Comparison of ENCODE assay signal across 8 cellular contexts in genomic region chr9:504921-505821, GRCh38. TPM values are rescaled to one million over a fixed set of nuclear protein-coding genes. Genes with fewer than 3 reads are reported as not detected.
DNase-seq lines count a peak whose midpoint lies in the region; ATAC-seq and TF ChIP-seq lines count a peak whose summit lies in the region.

No MANE protein-coding gene starts in this region.

- TF ChIP-seq CTCF in body of pancreas (IDR thresholded peaks at IDR 0.05): no peak

- DNase-seq in Karpas-422 (peak; percentile 71), body of pancreas (peak; percentile 24 to 48 (median 34)), skeletal muscle cell (ENCODE audit: low read depth) (no peak), SW 1271 (lab: John Stamatoyannopoulos, UW) (no peak), GDM1 (lab: John Stamatoyannopoulos, UW) (no peak)

- peak overlapping the region; percentile 72 for H3K4me2 ChIP-seq in Karpas-422 (ENCODE audit: low read depth, low read length, poor library complexity, severe bottlenecking)

- no peaks in the 10 kb centered on the region for H4K20me1 ChIP-seq in Karpas-422 (ENCODE audit: insufficient read depth, low read depth, low read length)

- no peaks in the 10 kb centered on the region for H3K9me2 ChIP-seq in Karpas-422 (replicated peaks; ENCODE audit: insufficient read depth, low read length)

- H3K36me3 ChIP-seq in ES-I3 (ENCODE audit: insufficient read depth, low read length) (no peaks in the 10 kb centered on the region), Karpas-422 (ENCODE audit: insufficient read depth, low read length) (peaks cover 10% of the 10 kb centered on the region; the same call in 1 of the 2 replicates), body of pancreas (replicated peaks in 1 of 2; ENCODE audit: insufficient read depth in 1 of 2, low read depth in 2 of 2) (no peaks in the 10 kb centered on the region), iPS-18a (ENCODE audit: control insufficient read depth, low read depth, low read length) (no peaks in the 10 kb centered on the region)

- H3K4me1 ChIP-seq in ES-I3 (ENCODE audit: insufficient read depth, low read length): no peaks in the 10 kb centered on the region
- H3K4me1 ChIP-seq in Karpas-422 (ENCODE audit: low read length): peaks cover 26% of the 10 kb centered on the region
- H3K4me1 ChIP-seq in body of pancreas: peaks cover 27% of the 10 kb centered on the region
- peaks cover 8% of the 10 kb centered on the region for H3K4me1 ChIP-seq in iPS-18a (ENCODE audit: control insufficient read depth, low read depth, low read length)

- ATAC-seq in GM21576 (IDR thresholded peaks at IDR 0.05; ENCODE audit: unreplicated experiment) (peak; percentile 22), body of pancreas (peak; percentile 51)

- intact Hi-C loops in body of pancreas (cut with DNase I): no loop called here

- peak overlapping the region; percentile 77 for H3K4me3 ChIP-seq in Karpas-422 (ENCODE audit: low read length)
- H3K4me3 ChIP-seq in body of pancreas: peak overlapping the region; percentile 42 to 53
- H3K4me3 ChIP-seq in iPS-18a (ENCODE audit: low read length): peak overlapping the region; percentile 76
- peak overlapping the region; percentile 53 for H3K4me3 ChIP-seq in skeletal muscle cell (ENCODE audit: low read depth, low read length)

- H3K9ac ChIP-seq in ES-I3 (ENCODE audit: low read depth, low read length) (peak overlapping the region; percentile 98), Karpas-422 (ENCODE audit: low read length) (peak overlapping the region; percentile 82), iPS-18a (ENCODE audit: low read length) (peak overlapping the region; percentile 22)

- no peak for TF ChIP-seq POLR2A in body of pancreas (IDR thresholded peaks at IDR 0.05)

- H2AFZ ChIP-seq in Karpas-422 (ENCODE audit: low read length): no peak overlapping the region

- H3K9me3 ChIP-seq in ES-I3 (ENCODE audit: control insufficient read depth, insufficient read depth, low read length) (no peaks in the 10 kb centered on the region), Karpas-422 (ENCODE audit: low read length) (no peaks in the 10 kb centered on the region), body of pancreas (no peaks in the 10 kb centered on the region), iPS-18a (ENCODE audit: control insufficient read depth, low read depth, low read length) (no peaks in the 10 kb centered on the region)

- H3K27me3 ChIP-seq in Karpas-422 (ENCODE audit: low read length): no peaks in the 10 kb centered on the region
- H3K27me3 ChIP-seq in body of pancreas: no peaks in the 10 kb centered on the region
- peaks cover 43% of the 10 kb centered on the region for H3K27me3 ChIP-seq in iPS-18a (ENCODE audit: control insufficient read depth, insufficient read depth, low read length)

- peak overlapping the region; percentile 83 for H3K27ac ChIP-seq in Karpas-422 (ENCODE audit: low read length)
- H3K27ac ChIP-seq in body of pancreas: peak overlapping the region in 3 of 4 donors; percentile 86 to 93 (median 87)
- H3K27ac ChIP-seq in iPS-18a (ENCODE audit: low read length): no peak overlapping the region

- H3K79me2 ChIP-seq in Karpas-422 (ENCODE audit: low read length): peaks cover 55% of the 10 kb centered on the region

- 1% methylated on average over 6 to 70 of the region's 94 CpGs for WGBS in body of pancreas, 2 donors

RNA-seq across cellular contexts. Expression of gene KANK1, which starts 0.7 kb away (rescaled TPM):
- total RNA-seq in Karpas-422 (2014; rRNA removed; shearing (Covaris generic); ENCODE audit: low replicate concordance): 78.7 and 82.5 TPM in 2 replicates
- total RNA-seq in body of pancreas: 10 to 100 TPM; 37.9 to 44.2 TPM

Comparison
In these comparisons a context has a peak if more than half of its experiments do, and no peak if none do; other contexts are left out.
1. H3K9ac ChIP-seq: peak in every context shown above with its lines; median percentile 98 in ES-I3; 82 in Karpas-422; 22 in iPS-18a.
2. DNase-seq: peak in Karpas-422 (single experiment) and body of pancreas (4 of 4); none in skeletal muscle cell (single experiment), SW 1271 (0 of 2) and GDM1 (single experiment).
3. Peak in every context shown above with its lines, with median percentiles within 50 percentile points of each other: H3K4me3 ChIP-seq.